Comparison of ENCODE assay signal across 1 cellular context in the genomic region with DNA sequence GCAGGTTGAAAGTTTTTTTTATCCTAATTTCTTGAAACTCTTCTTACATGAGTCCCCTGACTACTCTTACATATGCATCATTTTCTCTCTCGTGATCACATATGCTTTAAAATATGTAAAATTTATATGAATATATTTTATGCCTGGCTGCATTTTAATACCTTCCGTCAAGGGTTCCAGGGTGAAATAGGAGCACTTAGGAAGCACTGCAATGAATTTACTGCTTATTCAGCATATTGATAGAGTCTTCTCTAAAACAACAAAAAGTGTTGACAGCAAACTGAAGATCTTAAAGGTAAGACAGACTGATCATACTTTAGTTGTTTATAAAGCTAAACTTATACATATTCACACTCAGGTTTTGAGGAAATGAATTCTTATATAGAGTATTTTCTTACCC.
TF ChIP-seq lines count a peak whose summit lies in the region.

No MANE protein-coding gene starts in this region.

TF ChIP-seq in HepG2, 621 proteins besides CTCF, POLR2A, EP300 and RAD21 (continued from another document):
- TF ChIP-seq POGZ (CRISPR knock-in tag; IDR thresholded peaks at IDR 0.05) (no peak), ESRRA (CRISPR knock-in tag; IDR thresholded peaks at IDR 0.05; ENCODE audit: low read depth) (no peak), MAFF (IDR thresholded peaks at IDR 0.05; ENCODE audit: low read depth, low read length) (peak; percentile 94), ZNF256 (CRISPR knock-in tag; conservative IDR thresholded peaks at IDR 0.05) (no peak), U2AF1 (optimal IDR thresholded peaks at IDR 0.05; ENCODE audit: low read depth, low read length) (no peak), MAFK (conservative IDR thresholded peaks at IDR 0.05 in 1 of 2, IDR thresholded peaks at IDR 0.05 in 1 of 2; ENCODE audit: low read length in 2 of 2) (peak; percentile 93 to 95), TCF7L2 (IDR thresholded peaks at IDR 0.05; ENCODE audit: low read depth, low read length) (no peak)
- TF ChIP-seq, protein P1, sequence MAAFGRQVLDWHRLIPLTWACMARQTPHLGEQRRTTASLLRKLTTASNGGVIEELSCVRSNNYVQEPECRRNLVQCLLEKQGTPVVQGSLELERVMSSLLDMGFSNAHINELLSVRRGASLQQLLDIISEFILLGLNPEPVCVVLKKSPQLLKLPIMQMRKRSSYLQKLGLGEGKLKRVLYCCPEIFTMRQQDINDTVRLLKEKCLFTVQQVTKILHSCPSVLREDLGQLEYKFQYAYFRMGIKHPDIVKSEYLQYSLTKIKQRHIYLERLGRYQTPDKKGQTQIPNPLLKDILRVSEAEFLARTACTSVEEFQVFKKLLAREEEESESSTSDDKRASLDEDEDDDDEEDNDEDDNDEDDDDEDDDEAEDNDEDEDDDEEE (CRISPR knock-in tag; IDR thresholded peaks at IDR 0.05) = no peak
- TF ChIP-seq, protein P2, sequence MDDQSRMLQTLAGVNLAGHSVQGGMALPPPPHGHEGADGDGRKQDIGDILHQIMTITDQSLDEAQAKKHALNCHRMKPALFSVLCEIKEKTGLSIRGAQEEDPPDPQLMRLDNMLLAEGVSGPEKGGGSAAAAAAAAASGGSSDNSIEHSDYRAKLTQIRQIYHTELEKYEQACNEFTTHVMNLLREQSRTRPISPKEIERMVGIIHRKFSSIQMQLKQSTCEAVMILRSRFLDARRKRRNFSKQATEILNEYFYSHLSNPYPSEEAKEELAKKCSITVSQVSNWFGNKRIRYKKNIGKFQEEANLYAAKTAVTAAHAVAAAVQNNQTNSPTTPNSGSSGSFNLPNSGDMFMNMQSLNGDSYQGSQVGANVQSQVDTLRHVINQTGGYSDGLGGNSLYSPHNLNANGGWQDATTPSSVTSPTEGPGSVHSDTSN (CRISPR knock-in tag; IDR thresholded peaks at IDR 0.05; ENCODE audit: borderline replicate concordance) = no peak
